In the genomic region with DNA sequence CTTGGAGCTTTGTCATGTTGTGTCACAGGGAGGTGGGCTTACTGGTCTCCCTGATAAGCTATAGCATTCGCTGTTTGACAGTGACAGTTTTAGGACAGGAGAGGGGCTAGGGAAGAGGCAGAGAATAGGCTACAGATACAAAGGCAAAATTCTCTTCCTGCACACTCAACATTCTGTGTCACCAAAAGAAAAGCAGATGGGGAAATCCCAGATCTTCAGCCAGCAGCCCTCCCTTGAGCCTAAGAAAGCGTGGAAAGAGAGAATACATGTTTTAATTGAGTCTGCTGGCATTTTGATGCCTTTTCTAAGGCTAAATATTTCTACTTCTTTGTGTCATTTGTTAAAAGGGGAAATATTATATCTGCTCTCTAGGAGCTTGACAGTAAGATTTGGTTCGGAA, we compare ENCODE assay signal across 16 cellular contexts.
"Had no signal": no experiment of that assay in that cellular context is flagged by ENCODE, and none has a peak within 500 bp of the region (broad histone marks: within the 10 kb centered on the region; RNA-seq: fewer than 3 reads in every experiment).

No MANE protein-coding gene starts in this region.

- H3K9me3 ChIP-seq: gastrocnemius medialis, left lung, tibial nerve had no signal

- H3K27ac ChIP-seq: left lung had no signal

- H3K4me3 ChIP-seq: gastrocnemius medialis, left lung, tibial nerve had no signal

- DNase-seq: activated B cell treated with CpG ODN at 0.5 μM for 24 hours; activated CD4-positive, alpha-beta T cell treated with anti-CD3 and anti-CD28 coated beads, Interleukin-2, amount 10 ng/mL, durations not matched to agents 24 days and 14 days; activated CD8-positive, alpha-beta memory T cell treated with anti-CD3 and anti-CD28 coated beads, Interleukin-2, amount 50 U/mL, for 4 hours; activated CD8-positive, alpha-beta T cell treated with anti-CD3 and anti-CD28 coated beads, Interleukin-2, amount 10 ng/mL, durations not matched to agents 7 days and 5 days; activated gamma-delta T cell; activated T-cell treated with anti-CD3 and anti-CD28 coated beads, Interleukin-2, amount 50 U/mL, for 72 hours; amniotic stem cell; effector memory CD4-positive, alpha-beta T cell; gastrocnemius medialis; left lung; naive thymus-derived CD8-positive, alpha-beta T cell; nucleus accumbens; stimulated activated CD4-positive, alpha-beta T cell treated with anti-CD3 and anti-CD28 coated beads, Interleukin-1b, Interleukin-23, amount 100 ng/mL, for 48 hours had no signal

- H3K27me3 ChIP-seq: gastrocnemius medialis, left lung, tibial nerve had no signal

- H3K36me3 ChIP-seq: gastrocnemius medialis, tibial nerve had no signal

- ATAC-seq: activated CD8-positive, alpha-beta T cell treated with anti-CD3 and anti-CD28 coated beads, Interleukin-2, amount 10 ng/mL, durations not matched to agents 7 days and 5 days; activated naive CD4-positive, alpha-beta T cell treated with anti-CD3 and anti-CD28 coated beads, Interleukin-2, amount 50 U/mL, for 72 hours; activated T-cell treated with anti-CD3 and anti-CD28 coated beads, Interleukin-2, amount 50 U/mL, for 72 hours; gastrocnemius medialis; left lung; naive thymus-derived CD8-positive, alpha-beta T cell; stimulated activated memory B cell treated with anti-CD40 and anti-IgM and Interleukin-4, amounts not matched to agents 10 μg/mL and 1 μg/mL and 100 μg/mL, for 72 hours had no signal
